Comparison of ENCODE assay signal across 26 cellular contexts in genomic region chr3:166630190-166630589, GRCh38.
"Had no signal": no experiment of that assay in that cellular context is flagged by ENCODE, and none has a peak within 500 bp of the region (broad histone marks: within the 10 kb centered on the region; RNA-seq: fewer than 3 reads in every experiment).

No MANE protein-coding gene starts in this region.

- H3K36me3 ChIP-seq: stomach, suprapubic skin, thoracic aorta, thyroid gland, tibial artery, tibial nerve, transverse colon, upper lobe of left lung, upper lobe of right lung, uterus, vagina had no signal

- FAIRE-seq: urothelium cell line had no signal

- DNase-seq: stimulated activated CD4-positive, alpha-beta T cell treated with anti-CD3 and anti-CD28 coated beads, Interleukin-2, amount 100 ng/mL, for 48 hours; stimulated activated CD4-positive, alpha-beta T cell treated with anti-CD3 and anti-CD28 coated beads, Interleukin-4, amount 100 ng/mL, for 1 hour; stimulated activated CD4-positive, alpha-beta T cell treated with anti-CD3 and anti-CD28 coated beads, Interleukin-4, amount 100 ng/mL, for 24 hours; stimulated activated CD4-positive, alpha-beta T cell treated with anti-CD3 and anti-CD28 coated beads, Interleukin-4, amount 100 ng/mL, for 4 hours; stimulated activated CD8-positive, alpha-beta memory T cell treated with anti-CD3 and anti-CD28 coated beads, Interleukin-4, amount 100 ng/mL, for 48 hours; stimulated activated naive B cell treated with anti-CD40 and anti-IgM and Interleukin-4, amounts not matched to agents 10 μg/mL and 1 μg/mL and 100 μg/mL, for 72 hours; stimulated activated naive CD4-positive, alpha-beta T cell; stimulated activated naive CD4-positive, alpha-beta T cell treated with Interleukin-2 at 50 U/mL for 16 hours; stimulated activated naive CD8-positive, alpha-beta T cell treated with anti-CD3 and anti-CD28 coated beads, Interleukin-15, amount 100 ng/mL, for 72 hours; stimulated activated naive CD8-positive, alpha-beta T cell treated with anti-CD3 and anti-CD28 coated beads, Interleukin-15, Interleukin-2, amounts not matched to agents 100 U/mL and 50 U/mL, for 24 hours; stomach; substantia nigra; testis; thyroid gland; tibial artery; transverse colon; upper lobe of left lung; upper lobe of right lung; uterus had no signal

- H3K4me3 ChIP-seq: stomach, suprapubic skin, testis, thoracic aorta, thyroid gland, tibial artery, tibial nerve, transverse colon, upper lobe of left lung, upper lobe of right lung, uterus, vagina had no signal

- H3K27ac ChIP-seq: stomach, suprapubic skin, testis, thoracic aorta, thyroid gland, tibial artery, tibial nerve, transverse colon, upper lobe of left lung, upper lobe of right lung, uterus, vagina had no signal

- H3K27me3 ChIP-seq: stomach, suprapubic skin, testis, thyroid gland, tibial artery, tibial nerve, transverse colon, upper lobe of left lung, upper lobe of right lung, uterus, vagina had no signal

- H3K9me3 ChIP-seq: stomach, suprapubic skin, testis, thoracic aorta, thyroid gland, tibial artery, tibial nerve, transverse colon, upper lobe of left lung, upper lobe of right lung, uterus, vagina had no signal

- H3K4me1 ChIP-seq: stomach, suprapubic skin, testis, thyroid gland, tibial artery, tibial nerve, transverse colon, upper lobe of left lung, upper lobe of right lung, uterus, vagina had no signal

- ATAC-seq: stimulated activated effector memory CD8-positive, alpha-beta T cell treated with anti-CD3 and anti-CD28 coated beads, Interleukin-12 subunit alpha, Interleukin-12 subunit beta, amount 100 ng/mL, for 72 hours; stimulated activated memory B cell treated with anti-CD40 and anti-IgM and Interleukin-4, amounts not matched to agents 10 μg/mL and 1 μg/mL and 100 μg/mL, for 72 hours; stimulated activated naive B cell treated with anti-CD40 and anti-IgM and Interleukin-4, amounts not matched to agents 10 μg/mL and 1 μg/mL and 100 μg/mL, for 72 hours; stimulated activated naive CD8-positive, alpha-beta T cell treated with anti-CD3 and anti-CD28 coated beads, Interleukin-15, amount 100 ng/mL, for 72 hours; stimulated activated naive CD8-positive, alpha-beta T cell treated with anti-CD3 and anti-CD28 coated beads, Interleukin-15, Interleukin-2, amounts not matched to agents 100 U/mL and 50 U/mL, for 24 hours; upper lobe of right lung had no signal
